Comparison of ENCODE assay signal across 22 cellular contexts in the genomic region with DNA sequence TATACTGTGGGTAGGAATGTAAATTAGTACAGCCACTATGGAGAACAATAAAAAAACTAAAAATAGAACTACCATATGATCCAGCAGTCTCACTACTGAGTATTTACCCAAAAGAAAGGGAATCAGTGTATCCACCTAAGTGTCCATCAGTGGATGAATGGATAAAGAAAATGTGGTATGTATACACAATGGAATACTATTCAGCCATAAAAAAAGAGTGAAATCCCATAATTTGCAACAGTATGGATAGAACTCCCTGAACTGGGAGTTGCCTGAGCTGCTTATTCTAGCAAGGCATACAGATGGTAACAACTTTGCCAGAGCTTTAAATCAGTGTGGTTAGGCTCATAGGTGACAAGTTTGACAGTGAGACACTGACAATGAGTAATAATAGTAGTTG.
"Had no signal": no experiment of that assay in that cellular context is flagged by ENCODE, and none has a peak within 500 bp of the region (broad histone marks: within the 10 kb centered on the region; RNA-seq: fewer than 3 reads in every experiment).

No MANE protein-coding gene starts in this region.

- H3K36me3 ChIP-seq: colonic mucosa had no signal

- H3K27me3 Mint-ChIP-seq: memory B cell; stimulated activated memory B cell treated with anti-CD40 and anti-IgM and Interleukin-4, amounts not matched to agents 10 μg/mL and 1 μg/mL and 100 μg/mL, for 72 hours; stimulated activated naive CD8-positive, alpha-beta T cell treated with anti-CD3 and anti-CD28 coated beads, Interleukin-15, amount 100 ng/mL, for 72 hours had no signal

- H3K4me3 ChIP-seq: colonic mucosa, hepatocyte, left ventricle myocardium inferior, lower lobe of right lung, psoas muscle, right lobe of liver, testis, tibial nerve, upper lobe of right lung had no signal

- H3K4me3 Mint-ChIP-seq: memory B cell; mesothelial cell of epicardium; nephron; stimulated activated memory B cell treated with anti-CD40 and anti-IgM and Interleukin-4, amounts not matched to agents 10 μg/mL and 1 μg/mL and 100 μg/mL, for 72 hours; stimulated activated naive CD8-positive, alpha-beta T cell treated with anti-CD3 and anti-CD28 coated beads, Interleukin-15, amount 100 ng/mL, for 72 hours had no signal

- H3K4me1 ChIP-seq: colonic mucosa, left ventricle myocardium inferior, psoas muscle, right lobe of liver, testis had no signal

- DNase-seq: colonic mucosa; foreskin melanocyte; head of caudate nucleus; kidney; left cardiac atrium; left ventricle myocardium inferior; lower lobe of right lung; psoas muscle; retina; right lobe of liver; stimulated activated CD4-positive, alpha-beta T cell treated with anti-CD3 and anti-CD28 coated beads, Interleukin-15, amount 100 ng/mL, for 24 hours; stimulated activated CD4-positive, alpha-beta T cell treated with anti-CD3 and anti-CD28 coated beads, Interleukin-1b, Interleukin-23, amount 100 ng/mL, for 48 hours; stimulated activated CD4-positive, alpha-beta T cell treated with anti-CD3 and anti-CD28 coated beads, Interleukin-4, amount 100 ng/mL, for 24 hours; stimulated activated naive CD8-positive, alpha-beta T cell treated with anti-CD3 and anti-CD28 coated beads, Interleukin-15, amount 100 ng/mL, for 72 hours; testis; upper lobe of right lung had no signal

- H3K9me3 ChIP-seq: colonic mucosa, left ventricle myocardium inferior, lower lobe of right lung, psoas muscle, right lobe of liver, testis, tibial nerve, upper lobe of right lung had no signal

- H3K4me1 Mint-ChIP-seq: memory B cell; stimulated activated memory B cell treated with anti-CD40 and anti-IgM and Interleukin-4, amounts not matched to agents 10 μg/mL and 1 μg/mL and 100 μg/mL, for 72 hours had no signal

- ATAC-seq: left cardiac atrium; lower lobe of right lung; psoas muscle; stimulated activated memory B cell treated with anti-CD40 and anti-IgM and Interleukin-4, amounts not matched to agents 10 μg/mL and 1 μg/mL and 100 μg/mL, for 72 hours; stimulated activated naive CD8-positive, alpha-beta T cell treated with anti-CD3 and anti-CD28 coated beads, Interleukin-15, amount 100 ng/mL, for 72 hours; upper lobe of right lung had no signal

- H3K27ac Mint-ChIP-seq: memory B cell; mesothelial cell of epicardium; stimulated activated memory B cell treated with anti-CD40 and anti-IgM and Interleukin-4, amounts not matched to agents 10 μg/mL and 1 μg/mL and 100 μg/mL, for 72 hours; stimulated activated naive CD8-positive, alpha-beta T cell treated with anti-CD3 and anti-CD28 coated beads, Interleukin-15, amount 100 ng/mL, for 72 hours had no signal

- H3K27ac ChIP-seq: colonic mucosa, hepatocyte, left ventricle myocardium inferior, lower lobe of right lung, psoas muscle, right lobe of liver, testis, tibial nerve, upper lobe of right lung had no signal

- H3K9me3 Mint-ChIP-seq: memory B cell; nephron; stimulated activated memory B cell treated with anti-CD40 and anti-IgM and Interleukin-4, amounts not matched to agents 10 μg/mL and 1 μg/mL and 100 μg/mL, for 72 hours; stimulated activated naive CD8-positive, alpha-beta T cell treated with anti-CD3 and anti-CD28 coated beads, Interleukin-15, amount 100 ng/mL, for 72 hours had no signal

- H3K27me3 ChIP-seq: colonic mucosa, hepatocyte, right lobe of liver, testis, tibial nerve, upper lobe of right lung had no signal
